In the genomic region with DNA sequence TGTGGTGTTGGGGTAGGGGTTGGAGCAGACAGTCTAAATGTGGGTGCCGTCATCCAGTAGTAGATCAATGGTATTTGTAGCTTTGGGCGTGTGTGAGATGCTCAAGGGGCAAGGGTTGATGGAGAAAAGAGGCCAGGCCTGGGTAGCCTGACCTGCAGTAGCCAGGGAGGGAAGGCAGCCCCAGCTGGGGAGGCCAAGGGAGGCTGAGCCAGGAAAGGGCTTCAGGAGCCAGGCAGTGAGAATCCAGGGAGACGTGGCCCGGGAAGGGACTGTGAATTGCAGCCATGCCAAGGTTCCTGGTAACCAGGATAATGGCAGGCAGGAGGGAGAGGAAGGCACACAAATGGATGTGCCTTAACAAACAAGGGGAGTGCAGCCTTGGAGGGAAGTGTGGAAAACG, we compare ENCODE assay signal across 26 cellular contexts. TPM values are rescaled to one million over a fixed set of nuclear protein-coding genes. Genes with fewer than 3 reads are reported as not detected.
A peak's percentile ranks its signal among the peaks of the same experiment; 100 is the strongest.
DNase-seq lines count a peak whose midpoint lies in the region; ATAC-seq and TF ChIP-seq lines count a peak whose summit lies in the region.
"Had no signal": no experiment of that assay in that cellular context is flagged by ENCODE, and none has a peak within 500 bp of the region (broad histone marks: within the 10 kb centered on the region; RNA-seq: fewer than 3 reads in every experiment).

No MANE protein-coding gene starts in this region.

- H4K5ac ChIP-seq in IMR-90 (ENCODE audit: low read depth, low read length) = no peak overlapping the region

- H2BK120ac ChIP-seq in IMR-90 (ENCODE audit: low read depth, low read length) = no peak overlapping the region

- TF ChIP-seq CTCF in IMR-90 (conservative IDR thresholded peaks at IDR 0.05; ENCODE audit: low read depth, low read length) (no peak), endodermal cell (conservative IDR thresholded peaks at IDR 0.05) (no peak), neural progenitor cell (IDR thresholded peaks at IDR 0.05) (no peak)

- H4K8ac ChIP-seq in IMR-90 (ENCODE audit: low read depth in 2 of 2, low read length in 2 of 2) = no peak overlapping the region

- intact Hi-C loops in IMR-90 (cut with micrococcal nuclease) = no loop called here

- no peaks in the 10 kb centered on the region for H3K79me1 ChIP-seq in IMR-90 (ENCODE audit: low read depth in 1 of 2, low read length in 2 of 2)

- no peak overlapping the region for H3K4ac ChIP-seq in IMR-90 (ENCODE audit: low read depth, low read length)

- H3K27ac Mint-ChIP-seq in T-helper 2 cell treated with Interferon-gamma antibody and Interleukin-4, amounts not matched to agents 5 μg/mL and 100 μg/mL, for 36 hours = peak overlapping the region; percentile 2
- H3K27ac Mint-ChIP-seq in endodermal cell = peak overlapping the region; percentile 10
- peak overlapping the region; percentile 18 for H3K27ac Mint-ChIP-seq in neural progenitor cell
- H3K27ac Mint-ChIP-seq: activated naive CD4-positive, alpha-beta T cell treated with anti-CD3 and anti-CD28 coated beads for 36 hours had no signal

- no peak overlapping the region for H4K91ac ChIP-seq in IMR-90 (ENCODE audit: insufficient read depth, low read depth, low read length)

- H3K9ac ChIP-seq in IMR-90 (ENCODE audit: low read depth, low read length) (no peak overlapping the region), endodermal cell (ENCODE audit: extremely low read depth, low read length, poor library complexity, severe bottlenecking) (no peak overlapping the region), neural progenitor cell (no peak overlapping the region)

- BruUV-seq in IMR-90 (replicated peaks; lab: Mats Ljungman, UMichigan) = no TSS peak

- H3K4me3 ChIP-seq in IMR-90 (ENCODE audit: insufficient read depth, low read depth, low read length) (no peak overlapping the region), endodermal cell (ENCODE audit: low read length) (no peak overlapping the region), neural progenitor cell (no peak overlapping the region)
- H3K4me3 ChIP-seq: upper lobe of left lung had no signal

- no peaks in the 10 kb centered on the region for H3K79me2 ChIP-seq in neural progenitor cell (ENCODE audit: low read depth)

- H2BK5ac ChIP-seq in IMR-90 (ENCODE audit: low read depth, low read length, poor library complexity, severe bottlenecking) = no peak overlapping the region

- H3K27me3 ChIP-seq in IMR-90 (ENCODE audit: control insufficient read depth, insufficient read depth, low read length) = no peaks in the 10 kb centered on the region; the same call in 1 of the 2 replicates
- H3K27me3 ChIP-seq in endodermal cell (ENCODE audit: control insufficient read depth, insufficient read depth, low read length, poor library complexity, severe bottlenecking) = no peaks in the 10 kb centered on the region
- peaks cover 10% of the 10 kb centered on the region for H3K27me3 ChIP-seq in neural progenitor cell
- H3K27me3 ChIP-seq: upper lobe of left lung had no signal

- TF ChIP-seq RAD21 in IMR-90 (IDR thresholded peaks at IDR 0.05; ENCODE audit: low read length) = no peak

- H2AK5ac ChIP-seq in IMR-90 (ENCODE audit: low read depth, low read length) = 0 out of 2 replicates have a peak overlapping the region, but pooled peaks have one; percentile 17

- H3K27ac ChIP-seq in IMR-90 (ENCODE audit: insufficient read depth, low read length) = no peak overlapping the region
- H3K27ac ChIP-seq in endodermal cell (ENCODE audit: low read depth, low read length) = no peak overlapping the region
- no peak overlapping the region for H3K27ac ChIP-seq in neural progenitor cell
- H3K27ac ChIP-seq: upper lobe of left lung had no signal

- H3K27me3 Mint-ChIP-seq in T-helper 2 cell treated with Interferon-gamma antibody and Interleukin-4, amounts not matched to agents 5 μg/mL and 100 μg/mL, for 36 hours (ENCODE audit: low read depth) = no peaks in the 10 kb centered on the region
- H3K27me3 Mint-ChIP-seq in endodermal cell (ENCODE audit: insufficient read depth) (peaks cover 31% of the 10 kb centered on the region), neural progenitor cell (ENCODE audit: insufficient read depth, low read depth) (peaks cover 21% of the 10 kb centered on the region)

- no peak overlapping the region for H3K56ac ChIP-seq in IMR-90 (ENCODE audit: extremely low read depth, insufficient read depth, low read length)

- dilution Hi-C loops in IMR-90 (cut with HindIII; ENCODE audit: low sequenced_read_pairs, unreplicated experiment) = no loop called here

- in situ Hi-C loops in IMR-90 (cut with MboI; ENCODE audit: low sequenced_read_pairs) = loop anchor here (10.0 kb wide), 1 partner anchor 316 kb away; no protein-coding TSS in a partner anchor

- H3K23ac ChIP-seq in IMR-90 (ENCODE audit: low read depth, low read length) = no peak overlapping the region

- H3K9me3 Mint-ChIP-seq in T-helper 2 cell treated with Interferon-gamma antibody and Interleukin-4, amounts not matched to agents 5 μg/mL and 100 μg/mL, for 36 hours = no peaks in the 10 kb centered on the region
- no peaks in the 10 kb centered on the region for H3K9me3 Mint-ChIP-seq in endodermal cell
- H3K9me3 Mint-ChIP-seq in neural progenitor cell = no peaks in the 10 kb centered on the region
- H3K9me3 Mint-ChIP-seq: activated naive CD4-positive, alpha-beta T cell treated with anti-CD3 and anti-CD28 coated beads for 36 hours had no signal

- no peak overlapping the region for H2BK20ac ChIP-seq in IMR-90 (ENCODE audit: low read depth, low read length)

- H2AK9ac ChIP-seq in IMR-90 (replicated peaks; ENCODE audit: low read depth, low read length, poor library complexity) = peak overlapping the region; percentile 15

- H4K20me1 ChIP-seq in IMR-90 (ENCODE audit: insufficient read depth, low read length) (no peaks in the 10 kb centered on the region; the same call in 1 of the 2 replicates), neural progenitor cell (ENCODE audit: low read depth) (peaks cover 21% of the 10 kb centered on the region)

- no peak overlapping the region for H2BK15ac ChIP-seq in IMR-90 (ENCODE audit: low read depth, low read length)

- no peak for DNase-seq in T-helper 2 cell treated with Interferon-gamma antibody and Interleukin-4, amounts not matched to agents 5 μg/mL and 100 μg/mL, for 36 hours (ENCODE audit: low spot score)
- DNase-seq in T-helper 2 cell (no peak), IMR-90 (no peak), endodermal cell (no peak), neural progenitor cell (ENCODE audit: low spot score) (no peak), AG20443 (ENCODE audit: low spot score) (no peak)
- DNase-seq: activated CD8-positive, alpha-beta memory T cell treated with anti-CD3 and anti-CD28 coated beads for 24 hours; activated naive CD4-positive, alpha-beta T cell treated with anti-CD3 and anti-CD28 coated beads for 36 hours; activated T-cell treated with anti-CD3 and anti-CD28 coated beads, Interleukin-2, amount 50 U/mL, for 1 hour; amygdala; COR-L47; GF-D8; head of caudate nucleus; naive thymus-derived CD4-positive, alpha-beta T cell; NCI-H1417 treated with DMSO at 0.1 percent for 48 hours; NCI-H2107; NCI-H446 treated with DMSO at 0.1 percent for 48 hours; OCI-M1; posterior cingulate gyrus; SHP77; stimulated activated CD8-positive, alpha-beta memory T cell treated with anti-CD3 and anti-CD28 coated beads, Interleukin-4, amount 100 ng/mL, for 48 hours; upper lobe of left lung had no signal

- POLR2A ChIA-PET in IMR-90 (lab: Charles Lee; ENCODE audit: unreplicated experiment) = no interaction called here

- no peaks in the 10 kb centered on the region for H3K9me1 ChIP-seq in IMR-90 (ENCODE audit: insufficient read depth, low read length)

- ATAC-seq in IMR-90 (ENCODE audit: low read depth) (no peak), HG02973 (IDR thresholded peaks at IDR 0.05; ENCODE audit: unreplicated experiment) (no peak), HG02642 (IDR thresholded peaks at IDR 0.05; ENCODE audit: poor library complexity, unreplicated experiment) (no peak)
- ATAC-seq: activated CD4-positive, CD25-positive, alpha-beta regulatory T cell treated with anti-CD3 and anti-CD28 coated beads, Interleukin-2, amount 50 U/mL, for 24 hours; naive thymus-derived CD4-positive, alpha-beta T cell had no signal

- H2AFZ ChIP-seq in IMR-90 (replicated peaks; ENCODE audit: low read length, poor library complexity) = no peak overlapping the region
- no peak overlapping the region for H2AFZ ChIP-seq in neural progenitor cell (replicated peaks)

- H3K36me3 ChIP-seq in IMR-90 (ENCODE audit: control insufficient read depth, insufficient read depth, low read length) (peaks cover 4% of the 10 kb centered on the region; the same call in 1 of the 2 replicates), endodermal cell (ENCODE audit: control insufficient read depth, insufficient read depth, low read length) (peaks cover 3% of the 10 kb centered on the region), neural progenitor cell (no peaks in the 10 kb centered on the region)

- no peak overlapping the region for H3K18ac ChIP-seq in IMR-90 (ENCODE audit: low read depth, low read length)

- H3K4me2 ChIP-seq in IMR-90 (ENCODE audit: low read depth, low read length) (no peak overlapping the region), neural progenitor cell (no peak overlapping the region)

- H3K4me1 ChIP-seq in IMR-90 (ENCODE audit: control insufficient read depth, insufficient read depth, low read length) (peaks cover 11% of the 10 kb centered on the region), endodermal cell (ENCODE audit: control insufficient read depth, insufficient read depth, low read length) (no peaks in the 10 kb centered on the region), neural progenitor cell (peaks cover 22% of the 10 kb centered on the region)

- H3K9me3 ChIP-seq in IMR-90 (ENCODE audit: control insufficient read depth, insufficient read depth, low read length) = no peaks in the 10 kb centered on the region
- no peaks in the 10 kb centered on the region for H3K9me3 ChIP-seq in endodermal cell (ENCODE audit: control insufficient read depth, low read length)
- H3K9me3 ChIP-seq in neural progenitor cell (ENCODE audit: low read depth) = no peaks in the 10 kb centered on the region
- H3K9me3 ChIP-seq: upper lobe of left lung had no signal

- H3F3A ChIP-seq in neural progenitor cell (ENCODE audit: low read depth) = peaks cover 21% of the 10 kb centered on the region

- CTCF ChIA-PET in IMR-90 (lab: Yijun Ruan, JAX) = no interaction called here

- WGBS in IMR-90 (ENCODE audit: extremely low coverage in 2 of 2, insufficient read length in 1 of 2), 2 experiments = 76% methylated on average over 4 of the region's 5 CpGs; no CpG with 5 or more reads in 1 of the 2 experiments
- 86 to 89% methylated on average over 4 to 5 of the region's 5 CpGs for WGBS in endodermal cell (ENCODE audit: insufficient coverage in 1 of 2, insufficient read length in 1 of 2), 2 experiments

- no peak for TF ChIP-seq POLR2A in IMR-90 (IDR thresholded peaks at IDR 0.05; ENCODE audit: low read depth, low read length)

- peaks cover 2% of the 10 kb centered on the region for H3K36me3 Mint-ChIP-seq in T-helper 2 cell treated with Interferon-gamma antibody and Interleukin-4, amounts not matched to agents 5 μg/mL and 100 μg/mL, for 36 hours (ENCODE audit: low read depth)
- H3K36me3 Mint-ChIP-seq in endodermal cell (ENCODE audit: low read depth) (peaks cover 3% of the 10 kb centered on the region), neural progenitor cell (peaks cover 5% of the 10 kb centered on the region)

- no peak overlapping the region for H3K14ac ChIP-seq in IMR-90 (replicated peaks; ENCODE audit: low read depth, low read length)

- peaks cover 18% of the 10 kb centered on the region for H3K4me1 Mint-ChIP-seq in T-helper 2 cell treated with Interferon-gamma antibody and Interleukin-4, amounts not matched to agents 5 μg/mL and 100 μg/mL, for 36 hours (ENCODE audit: low read depth)
- H3K4me1 Mint-ChIP-seq in endodermal cell (peaks cover 7% of the 10 kb centered on the region), neural progenitor cell (peaks cover 42% of the 10 kb centered on the region)

- no peak overlapping the region for H3K4me3 Mint-ChIP-seq in T-helper 2 cell treated with Interferon-gamma antibody and Interleukin-4, amounts not matched to agents 5 μg/mL and 100 μg/mL, for 36 hours
- H3K4me3 Mint-ChIP-seq in endodermal cell (no peak overlapping the region), neural progenitor cell (no peak overlapping the region)
- H3K4me3 Mint-ChIP-seq: activated naive CD4-positive, alpha-beta T cell treated with anti-CD3 and anti-CD28 coated beads for 36 hours; naive thymus-derived CD4-positive, alpha-beta T cell had no signal

RNA-seq across cellular contexts. Expression of gene DERL3, which starts 2.5 kb away (rescaled TPM):
- total RNA-seq in IMR-90 (2012; rRNA removed) = under 0.01 and 0.18 TPM in 2 replicates
- polyA plus RNA-seq in IMR-90 (2012; rRNA removed) = 0.50 and 0.62 TPM in 2 replicates
- polyA plus RNA-seq in IMR-90 (2012; cell fraction: cytosol; rRNA removed) = 0.41 and 0.49 TPM in 2 replicates
- polyA plus RNA-seq in IMR-90 (2012; cell fraction: nucleus; rRNA removed; ENCODE audit: low replicate concordance) = 0.96 and 2.2 TPM in 2 replicates
- 1 to 10 TPM; 6.3 to 7.6 TPM for total RNA-seq in endodermal cell
- polyA plus RNA-seq in endodermal cell (2013, experiment 1 of 2) = 8.1 TPM
- 7.7 TPM for polyA plus RNA-seq in endodermal cell (2013, experiment 2 of 2)
- 1.1 and 7.7 TPM in 2 replicates for total RNA-seq in neural progenitor cell (ENCODE audit: low replicate concordance)
- total RNA-seq: MCF 10A had no signal
- polyA plus RNA-seq: naive thymus-derived CD4-positive, alpha-beta T cell had no signal

RNA-seq across cellular contexts. Expression of gene SLC2A11, which starts 16.4 kb away (rescaled TPM):
- 2.8 and 3.2 TPM in 2 replicates for total RNA-seq in IMR-90 (2012; rRNA removed)
- polyA plus RNA-seq in IMR-90 (2012; rRNA removed) = 6.6 and 8.7 TPM in 2 replicates
- 7.6 and 10.2 TPM in 2 replicates for polyA plus RNA-seq in IMR-90 (2012; cell fraction: cytosol; rRNA removed)
- polyA plus RNA-seq in IMR-90 (2012; cell fraction: nucleus; rRNA removed; ENCODE audit: low replicate concordance) = 38.2 and 42.7 TPM in 2 replicates
- 10 to 100 TPM; 13.1 to 14.8 TPM for total RNA-seq in endodermal cell
- 12.0 TPM for polyA plus RNA-seq in endodermal cell (2013, experiment 1 of 2)
- 9.3 TPM for polyA plus RNA-seq in endodermal cell (2013, experiment 2 of 2)
- total RNA-seq in neural progenitor cell (ENCODE audit: low replicate concordance) = 3.8 and 12.1 TPM in 2 replicates

RNA-seq across cellular contexts. Expression of gene MIF, which starts 52.9 kb away (rescaled TPM):
- total RNA-seq in IMR-90 (2012; rRNA removed) (123 and 125 TPM in 2 replicates), endodermal cell (100 to 1,000 TPM; 722 to 753 TPM), neural progenitor cell (ENCODE audit: low replicate concordance) (132 and 552 TPM in 2 replicates)
- 530 and 798 TPM in 2 replicates for polyA plus RNA-seq in IMR-90 (2012; rRNA removed)
- 412 and 1,658 TPM in 2 replicates for polyA plus RNA-seq in IMR-90 (2012; cell fraction: cytosol; rRNA removed)
- polyA plus RNA-seq in IMR-90 (2012; cell fraction: nucleus; rRNA removed; ENCODE audit: low replicate concordance) = 299 and 621 TPM in 2 replicates
- 847 TPM for polyA plus RNA-seq in endodermal cell (2013, experiment 1 of 2)
- 826 TPM for polyA plus RNA-seq in endodermal cell (2013, experiment 2 of 2)

RNA-seq across cellular contexts. Expression of gene SMARCB1, which starts 54.5 kb away (rescaled TPM):
- total RNA-seq in IMR-90 (2012; rRNA removed) (97.5 and 110 TPM in 2 replicates), endodermal cell (100 to 1,000 TPM; 136 to 148 TPM), neural progenitor cell (ENCODE audit: low replicate concordance) (151 and 170 TPM in 2 replicates)
- 157 and 159 TPM in 2 replicates for polyA plus RNA-seq in IMR-90 (2012; rRNA removed)
- polyA plus RNA-seq in IMR-90 (2012; cell fraction: cytosol; rRNA removed) = 143 and 158 TPM in 2 replicates
- polyA plus RNA-seq in IMR-90 (2012; cell fraction: nucleus; rRNA removed; ENCODE audit: low replicate concordance) = 79.7 and 79.9 TPM in 2 replicates
- polyA plus RNA-seq in endodermal cell (2013, experiment 1 of 2) = 201 TPM
- 179 TPM for polyA plus RNA-seq in endodermal cell (2013, experiment 2 of 2)
